In the genomic region with DNA sequence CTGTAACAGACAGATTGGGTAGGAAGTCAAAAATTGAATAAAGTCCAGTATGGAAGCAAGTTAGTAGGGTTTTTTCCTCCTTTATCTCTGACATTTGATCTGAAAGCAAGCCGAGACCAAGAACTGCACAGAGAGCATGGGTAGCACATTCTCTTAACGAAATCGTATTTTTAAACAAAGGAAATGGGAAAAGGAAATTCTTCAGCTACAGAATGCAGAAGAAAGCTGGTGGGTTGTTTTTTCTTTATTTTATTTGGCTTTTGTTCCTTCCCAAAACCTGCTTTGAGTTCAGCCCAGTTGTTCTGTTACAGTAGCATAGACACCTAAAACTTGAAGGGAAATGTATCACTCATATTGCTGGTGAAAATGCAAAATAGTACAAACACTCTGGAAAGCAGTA, we compare ENCODE assay signal across 25 cellular contexts.
DNase-seq lines count a peak whose midpoint lies in the region; TF ChIP-seq lines count a peak whose summit lies in the region.
"Had no signal": no experiment of that assay in that cellular context is flagged by ENCODE, and none has a peak within 500 bp of the region (broad histone marks: within the 10 kb centered on the region; RNA-seq: fewer than 3 reads in every experiment).

No MANE protein-coding gene starts in this region.

- no peaks in the 10 kb centered on the region for H3K79me2 ChIP-seq in ACC112 (ENCODE audit: control insufficient read depth, insufficient read depth, low read length, unreplicated experiment)

- H3K27ac Mint-ChIP-seq in endothelial cell (ENCODE audit: unreplicated experiment) = peak overlapping the region; percentile 44
- H3K27ac Mint-ChIP-seq: CD14-positive monocyte; CD4-positive, alpha-beta memory T cell; CD4-positive, CD25-positive, alpha-beta regulatory T cell; CD8-positive, alpha-beta memory T cell had no signal

- no peaks in the 10 kb centered on the region for H3K27me3 Mint-ChIP-seq in endothelial cell (ENCODE audit: unreplicated experiment)
- H3K27me3 Mint-ChIP-seq: CD4-positive, alpha-beta memory T cell; CD4-positive, CD25-positive, alpha-beta regulatory T cell; CD8-positive, alpha-beta memory T cell had no signal

- no peak overlapping the region for H3K4me3 ChIP-seq in ACC112 (ENCODE audit: low read depth, low read length)
- H3K4me3 ChIP-seq in spleen = no peak overlapping the region
- no peak overlapping the region for H3K4me3 ChIP-seq in ascending aorta
- H3K4me3 ChIP-seq: A549, BLaER1, GM12878 had no signal

- H3K27ac ChIP-seq in ACC112 (ENCODE audit: low read depth, low read length) (no peak overlapping the region), spleen (no peak overlapping the region), ascending aorta (no peak overlapping the region)
- H3K27ac ChIP-seq: 22Rv1, A549, BLaER1 had no signal

- H3K9me3 Mint-ChIP-seq in endothelial cell (ENCODE audit: unreplicated experiment) = no peaks in the 10 kb centered on the region

- H3K36me3 ChIP-seq in ACC112 (ENCODE audit: insufficient read depth, low read length) (no peaks in the 10 kb centered on the region), spleen (no peaks in the 10 kb centered on the region), ascending aorta (no peaks in the 10 kb centered on the region)
- H3K36me3 ChIP-seq: BE2C, BLaER1 had no signal

- H3K9me3 ChIP-seq in spleen (peaks cover 0 to 19% (median 8%) of the 10 kb centered on the region in 8 donors), ascending aorta (no peaks in the 10 kb centered on the region)
- H3K9me3 ChIP-seq: A549, BE2C, BLaER1 had no signal

- TF ChIP-seq POLR2A in spleen (IDR thresholded peaks at IDR 0.05) = no peak

- DNase-seq in endothelial cell (ENCODE audit: low spot score) (no peak), lung microvascular endothelial cell (ENCODE audit: low read depth in 2 of 2) (peak; percentile 0 to 16), spleen (no peak), ascending aorta (ENCODE audit: low spot score in 2 of 2) (no peak), NCI-H524 (lab: John Stamatoyannopoulos, UW) (no peak)
- DNase-seq: ACHN; BE2C; C1 segment of cervical spinal cord; CD4-positive, alpha-beta memory T cell; CD4-positive, CD25-positive, alpha-beta regulatory T cell; CD8-positive, alpha-beta memory T cell; COR-L47; DMS 273 treated with DMSO at 0.1 percent for 48 hours; DMS153; DMS53; DMS79; DND-41; EL; GDM1 had no signal

- peak overlapping the region; percentile 12 for H2AFZ ChIP-seq in ACC112 (ENCODE audit: low read length, unreplicated experiment)

- WGBS in spleen, 5 donors = 17 to 52% (median 28%) methylated on average over 3 of the region's 3 CpGs

- H3K4me3 Mint-ChIP-seq in endothelial cell (ENCODE audit: unreplicated experiment) = no peak overlapping the region
- H3K4me3 Mint-ChIP-seq: CD14-positive monocyte; CD4-positive, alpha-beta memory T cell; CD4-positive, CD25-positive, alpha-beta regulatory T cell; CD8-positive, alpha-beta memory T cell had no signal

- H3K36me3 Mint-ChIP-seq in endothelial cell (ENCODE audit: low read depth, unreplicated experiment) = no peaks in the 10 kb centered on the region
- H3K36me3 Mint-ChIP-seq: CD14-positive monocyte; CD4-positive, alpha-beta memory T cell; CD4-positive, CD25-positive, alpha-beta regulatory T cell; CD8-positive, alpha-beta memory T cell had no signal

- intact Hi-C loops in spleen (cut with DNase I; ENCODE audit: low total_unique reads) (no loop called here), ascending aorta (cut with DNase I) (no loop called here)

- TF ChIP-seq CTCF in endothelial cell (IDR thresholded peaks at IDR 0.05; ENCODE audit: unreplicated experiment) = no peak
- no peak for TF ChIP-seq CTCF in spleen (IDR thresholded peaks at IDR 0.05 in 8 of 11, conservative IDR thresholded peaks at IDR 0.05 in 3 of 11)
- no peak for TF ChIP-seq CTCF in ascending aorta (IDR thresholded peaks at IDR 0.05)

- H3K4me1 ChIP-seq in ACC112 (ENCODE audit: control insufficient read depth, insufficient read depth, low read length, unreplicated experiment) (no peaks in the 10 kb centered on the region), spleen (no peaks in the 10 kb centered on the region), ascending aorta (no peaks in the 10 kb centered on the region)
- H3K4me1 ChIP-seq: A549, BE2C, BLaER1 had no signal

- H3K27me3 ChIP-seq in ACC112 (ENCODE audit: insufficient read depth, low read length) (no peaks in the 10 kb centered on the region), spleen (replicated peaks in 1 of 7) (no peaks in the 10 kb centered on the region), ascending aorta (no peaks in the 10 kb centered on the region)
- H3K27me3 ChIP-seq: BE2C, BLaER1 had no signal

- peaks cover 7% of the 10 kb centered on the region for H3K4me1 Mint-ChIP-seq in endothelial cell (ENCODE audit: unreplicated experiment)
- H3K4me1 Mint-ChIP-seq: CD14-positive monocyte; CD4-positive, alpha-beta memory T cell; CD4-positive, CD25-positive, alpha-beta regulatory T cell; CD8-positive, alpha-beta memory T cell had no signal

Comparison
In these comparisons a context has a peak if more than half of its experiments do, and no peak if none do; other contexts are left out.
1. DNase-seq: peak in lung microvascular endothelial cell (2 of 2); none in endothelial cell (single experiment), spleen (single experiment), ascending aorta (0 of 2) and NCI-H524 (0 of 2).